In the genomic region with DNA sequence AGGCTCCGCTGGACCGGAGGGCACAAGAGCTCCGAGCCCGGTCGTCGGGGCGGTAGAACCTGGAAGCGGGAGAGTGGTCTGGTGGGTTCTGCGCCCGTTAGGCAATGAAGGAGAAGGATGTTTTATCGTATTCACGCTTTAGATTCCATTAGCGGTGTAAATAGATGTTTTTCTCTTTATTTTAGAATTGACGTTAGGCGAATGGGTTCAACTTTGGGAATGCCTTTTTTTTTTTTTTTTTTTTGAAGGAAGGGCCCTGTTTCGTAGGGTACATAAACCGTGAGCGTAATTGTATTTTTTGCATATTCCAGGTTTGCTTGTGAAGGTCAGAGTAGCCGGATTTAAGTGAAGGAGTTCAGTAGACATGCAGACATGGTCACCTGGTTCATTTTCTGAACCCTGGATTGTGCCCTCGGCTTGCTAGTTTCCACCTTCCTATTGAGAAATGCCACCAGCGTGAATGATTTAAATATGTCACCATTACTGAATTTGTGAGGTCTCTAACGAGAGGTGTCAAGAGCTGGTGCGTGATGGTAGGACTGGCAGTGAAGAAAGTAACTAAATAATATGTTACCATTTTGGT, we compare ENCODE assay signal across 8 cellular contexts. TPM values are rescaled to one million over a fixed set of nuclear protein-coding genes. Genes with fewer than 3 reads are reported as not detected.
DNase-seq lines count a peak whose midpoint lies in the region; ATAC-seq and TF ChIP-seq lines count a peak whose summit lies in the region.

No MANE protein-coding gene starts in this region.

- H3K36me3 Mint-ChIP-seq in GM23338 (ENCODE audit: low read depth) = peaks cover 13% of the 10 kb centered on the region; the same call in 2 of the 3 replicates

- no peaks in the 10 kb centered on the region for H3K27me3 ChIP-seq in GM23338 (ENCODE audit: insufficient read depth)
- no peaks in the 10 kb centered on the region for H3K27me3 ChIP-seq in RWPE2 (ENCODE audit: insufficient read depth, poor library complexity, severe bottlenecking)
- no peaks in the 10 kb centered on the region for H3K27me3 ChIP-seq in skeletal muscle tissue (ENCODE audit: control insufficient read depth in 3 of 3, insufficient read depth in 3 of 3, low read length in 3 of 3)

- H3F3A ChIP-seq in GM23338 (replicated peaks; ENCODE audit: low read depth) = no peaks in the 10 kb centered on the region; the same call in 1 of the 2 replicates

- peaks cover 12% of the 10 kb centered on the region for H3K27me3 Mint-ChIP-seq in GM23338 (ENCODE audit: insufficient read depth, low read depth, poor library complexity)

- no peaks in the 10 kb centered on the region for H3K4me1 Mint-ChIP-seq in GM23338

- peaks cover 54% of the 10 kb centered on the region for H3K79me2 ChIP-seq in GM23338 (replicated peaks; ENCODE audit: insufficient read depth)

- H3K4me1 ChIP-seq in GM23338 (ENCODE audit: insufficient read depth) (no peaks in the 10 kb centered on the region), RWPE2 (ENCODE audit: insufficient read depth, poor library complexity, severe bottlenecking) (peaks cover 4% of the 10 kb centered on the region), skeletal muscle tissue (ENCODE audit: control insufficient read depth in 3 of 3, insufficient read depth in 3 of 3, low read length in 3 of 3) (peaks cover 8 to 16% (median 12%) of the 10 kb centered on the region in 3 donors)

- no peaks in the 10 kb centered on the region for H3K9me2 ChIP-seq in GM23338 (ENCODE audit: insufficient read depth)

- peak overlapping the region; percentile 97 for H3K4me3 ChIP-seq in GM23338
- H3K4me3 ChIP-seq in RWPE2 (ENCODE audit: severe bottlenecking) = peak overlapping the region; percentile 56
- peak overlapping the region; percentile 91 for H3K4me3 ChIP-seq in fibroblast of the aortic adventitia (ENCODE audit: low read depth, low read length)
- peak overlapping the region; percentile 89 to 96 (median 92) for H3K4me3 ChIP-seq in skeletal muscle tissue (ENCODE audit: low read length in 3 of 3)

- no peak for TF ChIP-seq CTCF in GM23338 (conservative IDR thresholded peaks at IDR 0.05; ENCODE audit: low read depth in 2 of 2)
- TF ChIP-seq CTCF in RWPE2 (IDR thresholded peaks at IDR 0.05; ENCODE audit: poor library complexity, severe bottlenecking) = no peak
- TF ChIP-seq CTCF in fibroblast of the aortic adventitia (IDR thresholded peaks at IDR 0.05; ENCODE audit: insufficient read depth, low read length) = no peak

- ATAC-seq in GM23338 (peak; percentile 15; the same call in 1 of the 3 replicates), RWPE2 (ENCODE audit: low read depth) (no peak), GM19395 (IDR thresholded peaks at IDR 0.05; ENCODE audit: unreplicated experiment) (no peak)

- H3K4me2 ChIP-seq in GM23338 = peak overlapping the region; percentile 85

- peaks cover 3% of the 10 kb centered on the region; the same call in 1 of the 2 replicates for H3K36me3 ChIP-seq in GM23338 (ENCODE audit: insufficient read depth)
- H3K36me3 ChIP-seq in RWPE2 (ENCODE audit: low read depth) = peaks cover 18% of the 10 kb centered on the region
- peaks cover 0 to 5% (median 0%) of the 10 kb centered on the region in 3 donors for H3K36me3 ChIP-seq in skeletal muscle tissue (ENCODE audit: control insufficient read depth in 3 of 3, insufficient read depth in 3 of 3, low read length in 3 of 3)

- H3K4me3 Mint-ChIP-seq in GM23338 = peak overlapping the region; percentile 98

- DNase-seq in GM23338 (ENCODE audit: low spot score) (no peak), RWPE2 (ENCODE audit: low spot score) (no peak), fibroblast of the aortic adventitia (ENCODE audit: low read depth) (no peak), NCI-H146 (lab: John Stamatoyannopoulos, UW) (no peak), DMS 273 treated with DMSO at 0.1 percent for 48 hours (lab: John Stamatoyannopoulos, UW) (no peak), NCI-H128 (lab: John Stamatoyannopoulos, UW; ENCODE audit: unreplicated experiment) (no peak)

- peak overlapping the region; percentile 94 for H3K27ac Mint-ChIP-seq in GM23338

- H4K20me1 ChIP-seq in GM23338 (replicated peaks; ENCODE audit: insufficient read depth) = peaks cover 34% of the 10 kb centered on the region

- H3K9me3 ChIP-seq in RWPE2 (ENCODE audit: severe bottlenecking) = no peaks in the 10 kb centered on the region
- H3K9me3 ChIP-seq in skeletal muscle tissue (ENCODE audit: control insufficient read depth in 3 of 3, low read length in 3 of 3) = no peaks in the 10 kb centered on the region

- H3K27ac ChIP-seq in GM23338 (ENCODE audit: low read depth) (peak overlapping the region; percentile 87; the same call in 1 of the 2 replicates), RWPE2 (ENCODE audit: poor library complexity, severe bottlenecking) (peak overlapping the region; percentile 69), skeletal muscle tissue (ENCODE audit: low read depth, low read length) (peak overlapping the region; percentile 94)

- H3K9ac ChIP-seq in skeletal muscle tissue (ENCODE audit: low read depth in 1 of 3, low read length in 3 of 3) = peak overlapping the region; percentile 93 to 96 (median 93)

- peak overlapping the region; percentile 84 for H2AFZ ChIP-seq in GM23338

- no peaks in the 10 kb centered on the region for H3K9me3 Mint-ChIP-seq in GM23338

TF ChIP-seq in GM23338, 12 proteins besides CTCF, POLR2A, EP300 and RAD21 (continues in another document):
- TF ChIP-seq, protein P1, sequence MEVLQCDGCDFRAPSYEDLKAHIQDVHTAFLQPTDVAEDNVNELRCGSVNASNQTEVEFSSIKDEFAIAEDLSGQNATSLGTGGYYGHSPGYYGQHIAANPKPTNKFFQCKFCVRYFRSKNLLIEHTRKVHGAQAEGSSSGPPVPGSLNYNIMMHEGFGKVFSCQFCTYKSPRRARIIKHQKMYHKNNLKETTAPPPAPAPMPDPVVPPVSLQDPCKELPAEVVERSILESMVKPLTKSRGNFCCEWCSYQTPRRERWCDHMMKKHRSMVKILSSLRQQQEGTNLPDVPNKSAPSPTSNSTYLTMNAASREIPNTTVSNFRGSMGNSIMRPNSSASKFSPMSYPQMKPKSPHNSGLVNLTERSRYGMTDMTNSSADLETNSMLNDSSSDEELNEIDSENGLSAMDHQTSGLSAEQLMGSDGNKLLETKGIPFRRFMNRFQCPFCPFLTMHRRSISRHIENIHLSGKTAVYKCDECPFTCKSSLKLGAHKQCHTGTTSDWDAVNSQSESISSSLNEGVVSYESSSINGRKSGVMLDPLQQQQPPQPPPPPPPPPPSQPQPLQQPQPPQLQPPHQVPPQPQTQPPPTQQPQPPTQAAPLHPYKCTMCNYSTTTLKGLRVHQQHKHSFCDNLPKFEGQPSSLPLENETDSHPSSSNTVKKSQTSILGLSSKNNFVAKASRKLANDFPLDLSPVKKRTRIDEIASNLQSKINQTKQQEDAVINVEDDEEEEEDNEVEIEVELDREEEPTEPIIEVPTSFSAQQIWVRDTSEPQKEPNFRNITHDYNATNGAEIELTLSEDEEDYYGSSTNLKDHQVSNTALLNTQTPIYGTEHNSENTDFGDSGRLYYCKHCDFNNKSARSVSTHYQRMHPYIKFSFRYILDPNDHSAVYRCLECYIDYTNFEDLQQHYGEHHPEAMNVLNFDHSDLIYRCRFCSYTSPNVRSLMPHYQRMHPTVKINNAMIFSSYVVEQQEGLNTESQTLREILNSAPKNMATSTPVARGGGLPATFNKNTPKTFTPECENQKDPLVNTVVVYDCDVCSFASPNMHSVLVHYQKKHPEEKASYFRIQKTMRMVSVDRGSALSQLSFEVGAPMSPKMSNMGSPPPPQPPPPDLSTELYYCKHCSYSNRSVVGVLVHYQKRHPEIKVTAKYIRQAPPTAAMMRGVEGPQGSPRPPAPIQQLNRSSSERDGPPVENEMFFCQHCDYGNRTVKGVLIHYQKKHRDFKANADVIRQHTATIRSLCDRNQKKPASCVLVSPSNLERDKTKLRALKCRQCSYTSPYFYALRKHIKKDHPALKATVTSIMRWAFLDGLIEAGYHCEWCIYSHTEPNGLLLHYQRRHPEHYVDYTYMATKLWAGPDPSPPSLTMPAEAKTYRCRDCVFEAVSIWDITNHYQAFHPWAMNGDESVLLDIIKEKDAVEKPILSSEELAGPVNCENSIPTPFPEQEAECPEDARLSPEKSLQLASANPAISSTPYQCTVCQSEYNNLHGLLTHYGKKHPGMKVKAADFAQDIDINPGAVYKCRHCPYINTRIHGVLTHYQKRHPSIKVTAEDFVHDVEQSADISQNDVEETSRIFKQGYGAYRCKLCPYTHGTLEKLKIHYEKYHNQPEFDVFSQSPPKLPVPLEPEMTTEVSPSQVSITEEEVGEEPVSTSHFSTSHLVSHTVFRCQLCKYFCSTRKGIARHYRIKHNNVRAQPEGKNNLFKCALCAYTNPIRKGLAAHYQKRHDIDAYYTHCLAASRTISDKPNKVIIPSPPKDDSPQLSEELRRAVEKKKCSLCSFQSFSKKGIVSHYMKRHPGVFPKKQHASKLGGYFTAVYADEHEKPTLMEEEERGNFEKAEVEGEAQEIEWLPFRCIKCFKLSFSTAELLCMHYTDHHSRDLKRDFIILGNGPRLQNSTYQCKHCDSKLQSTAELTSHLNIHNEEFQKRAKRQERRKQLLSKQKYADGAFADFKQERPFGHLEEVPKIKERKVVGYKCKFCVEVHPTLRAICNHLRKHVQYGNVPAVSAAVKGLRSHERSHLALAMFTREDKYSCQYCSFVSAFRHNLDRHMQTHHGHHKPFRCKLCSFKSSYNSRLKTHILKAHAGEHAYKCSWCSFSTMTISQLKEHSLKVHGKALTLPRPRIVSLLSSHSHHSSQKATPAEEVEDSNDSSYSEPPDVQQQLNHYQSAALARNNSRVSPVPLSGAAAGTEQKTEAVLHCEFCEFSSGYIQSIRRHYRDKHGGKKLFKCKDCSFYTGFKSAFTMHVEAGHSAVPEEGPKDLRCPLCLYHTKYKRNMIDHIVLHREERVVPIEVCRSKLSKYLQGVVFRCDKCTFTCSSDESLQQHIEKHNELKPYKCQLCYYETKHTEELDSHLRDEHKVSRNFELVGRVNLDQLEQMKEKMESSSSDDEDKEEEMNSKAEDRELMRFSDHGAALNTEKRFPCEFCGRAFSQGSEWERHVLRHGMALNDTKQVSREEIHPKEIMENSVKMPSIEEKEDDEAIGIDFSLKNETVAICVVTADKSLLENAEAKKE (CRISPR knock-in tag; IDR thresholded peaks at IDR 0.05) = no peak
- TF ChIP-seq ZNF331 (CRISPR knock-in tag; IDR thresholded peaks at IDR 0.05; ENCODE audit: low read depth) = no peak

RNA-seq across cellular contexts. Expression of a gene that starts 0.8 kb away (rescaled TPM):
- 62.0 and 66.6 TPM in 2 replicates for total RNA-seq in GM23338 (2014; rRNA removed; shearing (Covaris generic))
- polyA plus RNA-seq in GM23338 (2016; fragmentation: Nextera tagmentation; extraction: Ambion mirVana) = 76.2 and 97.6 TPM in 2 replicates
- total RNA-seq in fibroblast of the aortic adventitia (ENCODE audit: low replicate concordance) = 48.5 and 82.5 TPM in 2 replicates
- total RNA-seq in skeletal muscle tissue = 49.1 TPM

RNA-seq across cellular contexts. Expression of a gene that starts 11.1 kb away (rescaled TPM):
- total RNA-seq in GM23338 (2014; rRNA removed; shearing (Covaris generic)) = 12.1 and 13.3 TPM in 2 replicates
- polyA plus RNA-seq in GM23338 (2016; fragmentation: Nextera tagmentation; extraction: Ambion mirVana) = 5.5 and 6.4 TPM in 2 replicates
- total RNA-seq in fibroblast of the aortic adventitia (ENCODE audit: low replicate concordance) (3.4 and 12.8 TPM in 2 replicates), skeletal muscle tissue (5.7 TPM)

RNA-seq across cellular contexts. Expression of a gene that starts 37.1 kb away (rescaled TPM):
- total RNA-seq in GM23338 (2014; rRNA removed; shearing (Covaris generic)) = 3.7 and 4.4 TPM in 2 replicates
- 1.8 and 3.9 TPM in 2 replicates for polyA plus RNA-seq in GM23338 (2016; fragmentation: Nextera tagmentation; extraction: Ambion mirVana)
- total RNA-seq in fibroblast of the aortic adventitia (ENCODE audit: low replicate concordance) (0.81 and 1.3 TPM in 2 replicates), skeletal muscle tissue (2.6 TPM)
